Comparison of ENCODE assay signal across 12 cellular contexts in the genomic region with DNA sequence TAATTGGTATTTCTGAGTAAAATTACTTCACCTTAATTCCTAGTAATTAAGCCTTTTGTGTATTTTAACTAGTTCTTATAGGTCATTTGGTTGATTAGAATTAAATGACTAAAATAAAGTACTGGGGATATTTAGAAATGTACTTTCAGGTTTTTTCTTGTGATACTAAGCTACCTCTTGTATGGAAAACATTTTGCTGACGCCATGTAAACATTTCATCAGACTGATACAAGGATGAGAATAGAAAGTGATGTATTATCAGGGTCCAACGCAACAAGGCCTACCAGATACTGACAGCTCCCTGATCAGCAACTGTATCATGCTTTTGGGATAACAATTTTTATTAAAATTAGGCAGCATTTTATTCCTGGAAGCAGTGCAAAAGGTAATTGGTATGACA. TPM values are rescaled to one million over a fixed set of nuclear protein-coding genes. Genes with fewer than 3 reads are reported as not detected.
A peak's percentile ranks its signal among the peaks of the same experiment; 100 is the strongest.
DNase-seq lines count a peak whose midpoint lies in the region; ATAC-seq, FAIRE-seq and TF ChIP-seq lines count a peak whose summit lies in the region.
"Had no signal": no experiment of that assay in that cellular context is flagged by ENCODE, and none has a peak within 500 bp of the region (broad histone marks: within the 10 kb centered on the region; RNA-seq: fewer than 3 reads in every experiment).

No MANE protein-coding gene starts in this region.

- peaks cover 63% of the 10 kb centered on the region for H3K36me3 Mint-ChIP-seq in effector memory CD8-positive, alpha-beta T cell (ENCODE audit: insufficient read depth)
- peaks cover 10% of the 10 kb centered on the region for H3K36me3 Mint-ChIP-seq in neural crest cell (ENCODE audit: low read depth)

- H3K4me1 Mint-ChIP-seq in effector memory CD8-positive, alpha-beta T cell (ENCODE audit: low read depth in 2 of 2), result peaks cover 29 to 51% of the 10 kb centered on the region in 2 donors
- H3K4me1 Mint-ChIP-seq in neural crest cell, result peaks cover 53% of the 10 kb centered on the region

- no peaks in the 10 kb centered on the region for H3K9me3 Mint-ChIP-seq in effector memory CD8-positive, alpha-beta T cell
- no peaks in the 10 kb centered on the region for H3K9me3 Mint-ChIP-seq in neural crest cell
- H3K9me3 Mint-ChIP-seq: activated naive CD4-positive, alpha-beta T cell treated with anti-CD3 and anti-CD28 coated beads for 36 hours had no signal

- peaks cover 74% of the 10 kb centered on the region for H3K79me2 ChIP-seq in MM.1S (ENCODE audit: low read length)

- H4K20me1 ChIP-seq in MM.1S (ENCODE audit: insufficient read depth, low read length), result no peaks in the 10 kb centered on the region

- H3K36me3 ChIP-seq in MM.1S (replicated peaks; ENCODE audit: insufficient read depth, low read length), result peaks cover 3% of the 10 kb centered on the region; the same call in 1 of the 2 replicates
- H3K36me3 ChIP-seq in upper lobe of right lung, result peaks cover 30% of the 10 kb centered on the region

- FAIRE-seq in G401.6 (lab: Jason Lieb, UNC), result peak; percentile 19
- FAIRE-seq: urothelium cell line had no signal

- no peaks in the 10 kb centered on the region for H3K27me3 Mint-ChIP-seq in effector memory CD8-positive, alpha-beta T cell
- H3K27me3 Mint-ChIP-seq in neural crest cell (ENCODE audit: low read depth), result no peaks in the 10 kb centered on the region

- peak overlapping the region in 1 of 2 donors; percentile 99 for H3K4me3 Mint-ChIP-seq in effector memory CD8-positive, alpha-beta T cell
- H3K4me3 Mint-ChIP-seq in neural crest cell, result peak overlapping the region; percentile 91

- ATAC-seq in effector memory CD8-positive, alpha-beta T cell (replicated peaks), result no peak
- no peak for ATAC-seq in upper lobe of right lung

- H3K9me2 ChIP-seq in MM.1S (replicated peaks; ENCODE audit: insufficient read depth, low read length), result no peaks in the 10 kb centered on the region

- intact Hi-C loops in upper lobe of right lung (cut with DNase I), result no loop called here

- H3K4me1 ChIP-seq in MM.1S (ENCODE audit: low read length), result peaks cover 25% of the 10 kb centered on the region
- peaks cover 28% of the 10 kb centered on the region for H3K4me1 ChIP-seq in upper lobe of right lung

- no peak for DNase-seq in MM.1S
- DNase-seq in effector memory CD8-positive, alpha-beta T cell, result no peak
- DNase-seq in neural crest cell (ENCODE audit: low read depth, low spot score), result no peak
- DNase-seq in upper lobe of right lung, result no peak
- DNase-seq in NCI-H1048 (lab: John Stamatoyannopoulos, UW), result no peak
- DNase-seq in activated CD4-positive, alpha-beta T cell treated with anti-CD3 and anti-CD28 coated beads for 48 hours, result no peak
- DNase-seq: activated naive CD4-positive, alpha-beta T cell treated with anti-CD3 and anti-CD28 coated beads for 36 hours; EL; NCI-H1417 treated with DMSO at 0.1 percent for 48 hours; NK-92 treated with Interleukin-12 subunit alpha and Interleukin-12 subunit beta, amount 100 ng/mL, for 24 hours had no signal

- TF ChIP-seq CTCF in MM.1S (IDR thresholded peaks at IDR 0.05; ENCODE audit: low read length) (no peak), neural crest cell (conservative IDR thresholded peaks at IDR 0.05) (no peak), upper lobe of right lung (IDR thresholded peaks at IDR 0.05) (no peak)

- H3K4me2 ChIP-seq in MM.1S (ENCODE audit: low read depth, low read length), result peak overlapping the region; percentile 94

- peaks cover 9% of the 10 kb centered on the region; the same call in 1 of the 2 replicates for H3F3A ChIP-seq in MM.1S (ENCODE audit: insufficient read depth, low read length)

- no peak overlapping the region for H3K4me3 ChIP-seq in MM.1S (ENCODE audit: low read length)
- no peak overlapping the region for H3K4me3 ChIP-seq in upper lobe of right lung

- peak overlapping the region; percentile 82 to 100 for H3K27ac Mint-ChIP-seq in effector memory CD8-positive, alpha-beta T cell
- H3K27ac Mint-ChIP-seq in neural crest cell (ENCODE audit: unreplicated experiment), result no peak overlapping the region

- no peaks in the 10 kb centered on the region for H3K9me3 ChIP-seq in MM.1S (replicated peaks; ENCODE audit: insufficient read depth, low read length)
- H3K9me3 ChIP-seq in upper lobe of right lung, result no peaks in the 10 kb centered on the region

- no peaks in the 10 kb centered on the region for H3K27me3 ChIP-seq in MM.1S (replicated peaks; ENCODE audit: insufficient read depth, low read length)
- no peaks in the 10 kb centered on the region for H3K27me3 ChIP-seq in upper lobe of right lung

- H3K9ac ChIP-seq in MM.1S (ENCODE audit: low read length), result peak overlapping the region; percentile 25; the same call in 1 of the 2 replicates

- no peak overlapping the region for H2AFZ ChIP-seq in MM.1S (ENCODE audit: low read length)

- no peak overlapping the region for H3K27ac ChIP-seq in MM.1S (ENCODE audit: low read length)
- no peak overlapping the region for H3K27ac ChIP-seq in upper lobe of right lung

RNA-seq across cellular contexts. Expression of gene SMARCE1, which starts 1.7 kb away (rescaled TPM):
- total RNA-seq in neural crest cell, result 205 and 240 TPM in 2 replicates
- 80.2 TPM for total RNA-seq in upper lobe of right lung

RNA-seq across cellular contexts. Expression of gene KRT222, which starts 19.0 kb away (rescaled TPM):
- 0.23 TPM in 1 of 2 replicates, not detected in the other for total RNA-seq in neural crest cell
- 1.3 TPM for total RNA-seq in upper lobe of right lung
- total RNA-seq: activated naive CD4-positive, alpha-beta T cell treated with anti-CD3 and anti-CD28 coated beads for 36 hours had no signal

RNA-seq across cellular contexts. Expression of gene KRT24, which starts 57.6 kb away (rescaled TPM):
- total RNA-seq in neural crest cell (not detected in 2 replicates), upper lobe of right lung (not detected)
- total RNA-seq: activated naive CD4-positive, alpha-beta T cell treated with anti-CD3 and anti-CD28 coated beads for 36 hours had no signal
